15 cellular contexts compared by ENCODE assay signal in genomic region chr16:53495325-53495724, GRCh38. TPM values are rescaled to one million over a fixed set of nuclear protein-coding genes. Genes with fewer than 3 reads are reported as not detected.
DNase-seq lines count a peak whose midpoint lies in the region; ATAC-seq and TF ChIP-seq lines count a peak whose summit lies in the region.
"Had no signal": no experiment of that assay in that cellular context is flagged by ENCODE, and none has a peak within 500 bp of the region (broad histone marks: within the 10 kb centered on the region; RNA-seq: fewer than 3 reads in every experiment).

No MANE protein-coding gene starts in this region.

- peaks cover 97% of the 10 kb centered on the region for H3K36me3 Mint-ChIP-seq in CD4-positive, alpha-beta T cell (ENCODE audit: low read depth)
- H3K36me3 Mint-ChIP-seq in activated naive CD8-positive, alpha-beta T cell treated with anti-CD3 and anti-CD28 coated beads for 36 hours, result peaks cover 59% of the 10 kb centered on the region

- H3K56ac ChIP-seq in mesendoderm (ENCODE audit: low read length), result no peak overlapping the region

- H3K9ac ChIP-seq in HCT116 (ENCODE audit: low read length) (no peak overlapping the region), mesendoderm (ENCODE audit: low read length) (no peak overlapping the region)

- H3K4me3 ChIP-seq in HCT116 (replicated peaks in 1 of 2; ENCODE audit: low read depth in 1 of 2, low read length in 2 of 2) (no peak overlapping the region), mesendoderm (ENCODE audit: low read length) (no peak overlapping the region)
- H3K4me3 ChIP-seq: adrenal gland, coronary artery had no signal

- H3K23ac ChIP-seq in mesendoderm (ENCODE audit: low read length), result no peak overlapping the region

- TF ChIP-seq POLR2A in HCT116 (IDR thresholded peaks at IDR 0.05; ENCODE audit: borderline replicate concordance, extremely low read depth, insufficient read depth, insufficient read length), result no peak

- H3K9me2 ChIP-seq in HCT116 (ENCODE audit: insufficient read depth), result no peaks in the 10 kb centered on the region

- H3K79me2 ChIP-seq in HCT116 (ENCODE audit: insufficient read depth, low read length) (no peaks in the 10 kb centered on the region), mesendoderm (ENCODE audit: control insufficient read depth, insufficient read depth, low read length) (no peaks in the 10 kb centered on the region)

- H4K8ac ChIP-seq in mesendoderm (ENCODE audit: low read depth, low read length), result no peak overlapping the region

- no peak overlapping the region for H3K27ac ChIP-seq in CD4-positive, alpha-beta T cell (ENCODE audit: low read depth, low read length)
- no peak overlapping the region for H3K27ac ChIP-seq in HCT116 (ENCODE audit: low read depth, low read length)
- H3K27ac ChIP-seq in mesendoderm (ENCODE audit: low read depth, low read length), result no peak overlapping the region
- H3K27ac ChIP-seq: adrenal gland, C4-2B, coronary artery had no signal

- H3K27ac Mint-ChIP-seq in CD4-positive, alpha-beta T cell, result peak overlapping the region; percentile 61
- peak overlapping the region; percentile 72 for H3K27ac Mint-ChIP-seq in activated naive CD8-positive, alpha-beta T cell treated with anti-CD3 and anti-CD28 coated beads for 36 hours
- H3K27ac Mint-ChIP-seq: T-helper 1 cell treated with Interleukin-12 subunit alpha and Interleukin-12 subunit beta and Interleukin-4 antibody, amounts not matched to agents 30 μg/mL and 1 μg/mL, for 36 hours had no signal

- no peak overlapping the region for H3K4me3 Mint-ChIP-seq in CD4-positive, alpha-beta T cell
- no peak overlapping the region for H3K4me3 Mint-ChIP-seq in activated naive CD8-positive, alpha-beta T cell treated with anti-CD3 and anti-CD28 coated beads for 36 hours
- H3K4me3 Mint-ChIP-seq: T-helper 1 cell treated with Interleukin-12 subunit alpha and Interleukin-12 subunit beta and Interleukin-4 antibody, amounts not matched to agents 30 μg/mL and 1 μg/mL, for 36 hours had no signal

- no peak for TF ChIP-seq CTCF in CD4-positive, alpha-beta T cell (IDR thresholded peaks at IDR 0.05)
- peak in 2 of 3 experiments; percentile 33 to 40; a peak in 4 of 6 replicates for TF ChIP-seq CTCF in HCT116 (IDR thresholded peaks at IDR 0.05 in 2 of 3, conservative IDR thresholded peaks at IDR 0.05 in 1 of 3; ENCODE audit: borderline replicate concordance in 1 of 3, insufficient read depth in 1 of 3, low read depth in 2 of 3, low read length in 2 of 3)

- no peaks in the 10 kb centered on the region for H3K27me3 ChIP-seq in CD4-positive, alpha-beta T cell (ENCODE audit: control insufficient read depth, insufficient read depth, low read length)
- H3K27me3 ChIP-seq in HCT116 (ENCODE audit: insufficient read depth, low read length), result no peaks in the 10 kb centered on the region
- no peaks in the 10 kb centered on the region for H3K27me3 ChIP-seq in mesendoderm (ENCODE audit: insufficient read depth, low read length, poor library complexity)
- H3K27me3 ChIP-seq: adrenal gland had no signal

- no peak for TF ChIP-seq RAD21 in HCT116 (IDR thresholded peaks at IDR 0.05; ENCODE audit: low read depth)

- H3K79me1 ChIP-seq in mesendoderm (ENCODE audit: low read length), result no peaks in the 10 kb centered on the region

- RAD21 ChIA-PET in HCT116 (lab: Charles Lee; ENCODE audit: low non-redundant PET in 1 of 2, low total read pairs in 2 of 2, uncharacterized antibody in 2 of 2, unreplicated experiment in 2 of 2), result no interaction called here

- H4K5ac ChIP-seq in mesendoderm (ENCODE audit: low read length), result no peak overlapping the region

- no peak overlapping the region for H2BK15ac ChIP-seq in mesendoderm (replicated peaks; ENCODE audit: low read depth)

- H2BK5ac ChIP-seq in mesendoderm (ENCODE audit: low read length), result no peak overlapping the region

- no TSS peak for BruUV-seq in HCT116 (replicated peaks; lab: Mats Ljungman, UMichigan)

- peaks cover 80% of the 10 kb centered on the region for H3K4me1 Mint-ChIP-seq in CD4-positive, alpha-beta T cell (ENCODE audit: low read depth)
- H3K4me1 Mint-ChIP-seq in activated naive CD8-positive, alpha-beta T cell treated with anti-CD3 and anti-CD28 coated beads for 36 hours, result peaks cover 52% of the 10 kb centered on the region

- no peak overlapping the region for H3K4ac ChIP-seq in mesendoderm (ENCODE audit: low read depth, low read length)

- no CpG with 5 or more reads among the region's 4 CpGs for WGBS in mesendoderm (ENCODE audit: extremely low coverage, insufficient coverage, low lambda C conversion rate)

- no peaks in the 10 kb centered on the region for H4K20me1 ChIP-seq in HCT116 (ENCODE audit: insufficient read depth)

- no peak overlapping the region for H2BK120ac ChIP-seq in mesendoderm (ENCODE audit: low read depth, low read length)

- DNase-seq in CD4-positive, alpha-beta T cell, result no peak
- DNase-seq in HCT116 (ENCODE audit: low read depth, low spot score), result no peak
- DNase-seq in activated naive CD8-positive, alpha-beta T cell treated with anti-CD3 and anti-CD28 coated beads for 36 hours, result no peak
- peak; percentile 43 for DNase-seq in mesendoderm
- DNase-seq in NCI-H2171 (lab: John Stamatoyannopoulos, UW), result no peak
- DNase-seq in stimulated activated CD4-positive, alpha-beta T cell treated with anti-CD3 and anti-CD28 coated beads, Interleukin-12 subunit alpha, Interleukin-12 subunit beta, amount 100 ng/mL, for 4 hours, result no peak
- no peak for DNase-seq in SW480 (ENCODE audit: low spot score)
- no peak for DNase-seq in effector CD8-positive, alpha-beta T cell (lab: John Stamatoyannopoulos, UW)
- DNase-seq: activated CD4-positive, alpha-beta T cell treated with anti-CD3 and anti-CD28 coated beads, Interleukin-2, amount 50 U/mL, for 4 hours; adrenal gland; NCI-H1092; NCI-H345 had no signal

- no peak overlapping the region for H3K18ac ChIP-seq in mesendoderm (ENCODE audit: low read length)

- H3K9me3 Mint-ChIP-seq in CD4-positive, alpha-beta T cell, result no peaks in the 10 kb centered on the region
- H3K9me3 Mint-ChIP-seq in activated naive CD8-positive, alpha-beta T cell treated with anti-CD3 and anti-CD28 coated beads for 36 hours, result no peaks in the 10 kb centered on the region
- H3K9me3 Mint-ChIP-seq: T-helper 1 cell treated with Interleukin-12 subunit alpha and Interleukin-12 subunit beta and Interleukin-4 antibody, amounts not matched to agents 30 μg/mL and 1 μg/mL, for 36 hours had no signal

- CTCF ChIA-PET in CD4-positive, alpha-beta T cell (lab: Charles Lee), result interaction anchor here (1.0 to 1.7 kb wide), 3 partner anchors 10 to 39 kb away, joined by 3 to 5 read pairs (median 4); no protein-coding TSS in a partner anchor
- CTCF ChIA-PET in HCT116 (lab: Charles Lee), result no interaction called here

- H3K9me3 ChIP-seq in CD4-positive, alpha-beta T cell (ENCODE audit: control insufficient read depth, low read length), result no peaks in the 10 kb centered on the region
- no peaks in the 10 kb centered on the region for H3K9me3 ChIP-seq in HCT116 (ENCODE audit: control insufficient read depth in 1 of 2, insufficient read depth in 1 of 2, low read depth in 1 of 2, low read length in 2 of 2)
- H3K9me3 ChIP-seq: adrenal gland had no signal

- peaks cover 27 to 31% of the 10 kb centered on the region in 2 experiments for H3K36me3 ChIP-seq in HCT116 (ENCODE audit: control insufficient read depth in 1 of 2, insufficient read depth in 2 of 2, low read length in 2 of 2)
- H3K36me3 ChIP-seq in mesendoderm (ENCODE audit: control insufficient read depth, insufficient read depth, low read length), result no peaks in the 10 kb centered on the region

- H2AFZ ChIP-seq in HCT116 (ENCODE audit: low read depth, low read length, poor library complexity, severe bottlenecking), result no peak overlapping the region

- POLR2A ChIA-PET in CD4-positive, alpha-beta T cell (lab: Charles Lee), result interaction anchor here (0.7 to 3.1 kb wide), 4 partner anchors 8 to 60 kb away, joined by 3 to 15 read pairs (median 4); partner anchors contain the start of gene AKTIP
- POLR2A ChIA-PET in HCT116 (lab: Charles Lee), result no interaction called here

- H3K27me3 Mint-ChIP-seq in CD4-positive, alpha-beta T cell, result no peaks in the 10 kb centered on the region
- no peaks in the 10 kb centered on the region for H3K27me3 Mint-ChIP-seq in activated naive CD8-positive, alpha-beta T cell treated with anti-CD3 and anti-CD28 coated beads for 36 hours

- ATAC-seq in CD4-positive, alpha-beta T cell (ENCODE audit: poor library complexity), result no peak
- ATAC-seq in HCT116, result peak; percentile 75

- H2AK5ac ChIP-seq in mesendoderm (ENCODE audit: low read length), result no peak overlapping the region

- no peaks in the 10 kb centered on the region for H3K4me1 ChIP-seq in HCT116 (ENCODE audit: control insufficient read depth in 1 of 2, insufficient read depth in 2 of 2, low read length in 2 of 2)
- H3K4me1 ChIP-seq in mesendoderm (ENCODE audit: control insufficient read depth, low read depth, low read length), result no peaks in the 10 kb centered on the region
- H3K4me1 ChIP-seq: adrenal gland had no signal

- intact Hi-C loops in CD4-positive, alpha-beta T cell (cut with DNase I, micrococcal nuclease), result no loop called here
- intact Hi-C loops in HCT116 (cut with micrococcal nuclease), result loop anchor here (10.0 kb wide), 1 partner anchor 361 kb away; no protein-coding TSS in a partner anchor

- H3K4me2 ChIP-seq in HCT116 (ENCODE audit: low read length), result no peak overlapping the region
- no peak overlapping the region for H3K4me2 ChIP-seq in mesendoderm (ENCODE audit: low read length)

TF ChIP-seq in HCT116, 20 proteins besides CTCF, POLR2A, EP300 and RAD21:
- TF ChIP-seq ZNF274 (IDR thresholded peaks at IDR 0.05; ENCODE audit: low read depth, low read length) (no peak), ZFX (IDR thresholded peaks at IDR 0.05) (no peak)

RNA-seq across cellular contexts. Expression of gene AKTIP, which starts 7.7 kb away (rescaled TPM):
- total RNA-seq in CD4-positive, alpha-beta T cell, result 10 to 100 TPM; 51.2 to 53.3 TPM
- total RNA-seq in HCT116 (2021; ENCODE audit: unreplicated experiment), result 23.5 TPM
- polyA plus RNA-seq in HCT116 (2012), result 24.6 and 24.9 TPM in 2 replicates
- total RNA-seq in activated naive CD8-positive, alpha-beta T cell treated with anti-CD3 and anti-CD28 coated beads for 36 hours, result 10 to 100 TPM; 26.6 to 27.1 TPM
- polyA plus RNA-seq in mesendoderm (2013, experiment 1 of 2), result 15.0 TPM
- 16.2 TPM for polyA plus RNA-seq in mesendoderm (2013, experiment 2 of 2)
